ENCODE assay signal across 1 cellular context in the genomic region with DNA sequence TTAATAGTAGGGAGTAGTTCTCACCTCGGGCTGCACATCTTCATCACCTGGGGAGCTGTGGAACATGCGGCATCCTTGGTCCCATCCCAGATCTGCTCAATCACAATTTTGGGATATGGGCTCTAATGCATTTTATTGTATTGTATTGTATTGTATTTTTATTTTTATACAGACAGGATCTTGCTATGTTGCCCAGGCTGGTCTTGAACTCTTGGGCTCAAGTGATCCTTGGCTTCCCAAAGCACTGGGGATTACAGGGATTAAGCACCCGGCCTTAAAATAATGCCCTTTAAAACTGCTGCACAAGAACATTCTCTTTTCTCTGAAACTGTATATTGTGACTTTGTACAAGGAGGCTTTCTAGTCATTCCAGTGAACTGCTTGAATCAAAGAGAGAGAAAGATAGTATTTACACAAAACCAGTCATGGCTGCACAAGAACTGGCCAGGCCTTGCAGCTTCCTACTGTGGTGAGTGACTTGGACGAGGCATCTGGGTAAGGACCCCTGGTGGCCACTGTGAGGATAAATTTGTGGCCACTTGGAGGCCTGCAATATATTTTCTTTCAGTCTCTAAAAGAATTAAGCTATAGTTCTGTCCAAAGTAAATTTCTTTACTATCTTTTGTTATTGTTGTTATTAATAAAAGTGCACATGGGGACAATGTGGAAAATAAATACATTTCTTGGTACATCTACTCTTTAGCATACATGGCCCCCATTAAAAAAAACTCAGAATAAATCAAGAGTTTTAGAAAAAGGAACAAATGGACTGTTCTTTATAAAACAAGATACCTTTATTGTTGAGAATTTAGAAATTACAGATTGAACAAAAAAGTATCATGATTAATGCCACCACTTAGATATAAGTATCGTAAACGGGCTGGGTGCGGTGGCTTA.
A peak's percentile ranks its signal among the peaks of the same experiment; 100 is the strongest.
TF ChIP-seq lines count a peak whose summit lies in the region.

No MANE protein-coding gene starts in this region.

TF ChIP-seq in HepG2, 621 proteins besides CTCF, POLR2A, EP300 and RAD21 (continued from another document):
- TF ChIP-seq, protein P1, sequence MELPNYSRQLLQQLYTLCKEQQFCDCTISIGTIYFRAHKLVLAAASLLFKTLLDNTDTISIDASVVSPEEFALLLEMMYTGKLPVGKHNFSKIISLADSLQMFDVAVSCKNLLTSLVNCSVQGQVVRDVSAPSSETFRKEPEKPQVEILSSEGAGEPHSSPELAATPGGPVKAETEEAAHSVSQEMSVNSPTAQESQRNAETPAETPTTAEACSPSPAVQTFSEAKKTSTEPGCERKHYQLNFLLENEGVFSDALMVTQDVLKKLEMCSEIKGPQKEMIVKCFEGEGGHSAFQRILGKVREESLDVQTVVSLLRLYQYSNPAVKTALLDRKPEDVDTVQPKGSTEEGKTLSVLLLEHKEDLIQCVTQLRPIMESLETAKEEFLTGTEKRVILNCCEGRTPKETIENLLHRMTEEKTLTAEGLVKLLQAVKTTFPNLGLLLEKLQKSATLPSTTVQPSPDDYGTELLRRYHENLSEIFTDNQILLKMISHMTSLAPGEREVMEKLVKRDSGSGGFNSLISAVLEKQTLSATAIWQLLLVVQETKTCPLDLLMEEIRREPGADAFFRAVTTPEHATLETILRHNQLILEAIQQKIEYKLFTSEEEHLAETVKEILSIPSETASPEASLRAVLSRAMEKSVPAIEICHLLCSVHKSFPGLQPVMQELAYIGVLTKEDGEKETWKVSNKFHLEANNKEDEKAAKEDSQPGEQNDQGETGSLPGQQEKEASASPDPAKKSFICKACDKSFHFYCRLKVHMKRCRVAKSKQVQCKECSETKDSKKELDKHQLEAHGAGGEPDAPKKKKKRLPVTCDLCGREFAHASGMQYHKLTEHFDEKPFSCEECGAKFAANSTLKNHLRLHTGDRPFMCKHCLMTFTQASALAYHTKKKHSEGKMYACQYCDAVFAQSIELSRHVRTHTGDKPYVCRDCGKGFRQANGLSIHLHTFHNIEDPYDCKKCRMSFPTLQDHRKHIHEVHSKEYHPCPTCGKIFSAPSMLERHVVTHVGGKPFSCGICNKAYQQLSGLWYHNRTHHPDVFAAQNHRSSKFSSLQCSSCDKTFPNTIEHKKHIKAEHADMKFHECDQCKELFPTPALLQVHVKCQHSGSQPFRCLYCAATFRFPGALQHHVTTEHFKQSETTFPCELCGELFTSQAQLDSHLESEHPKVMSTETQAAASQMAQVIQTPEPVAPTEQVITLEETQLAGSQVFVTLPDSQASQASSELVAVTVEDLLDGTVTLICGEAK (IDR thresholded peaks at IDR 0.05), result no peak
- TF ChIP-seq, protein P1 (CRISPR knock-in tag; IDR thresholded peaks at IDR 0.05), result no peak
- no peak for TF ChIP-seq ARNTL (CRISPR knock-in tag; IDR thresholded peaks at IDR 0.05)
- TF ChIP-seq RARA (CRISPR knock-in tag; IDR thresholded peaks at IDR 0.05), result 0 out of 2 replicates have a peak, but pooled peaks have one; percentile 37
- TF ChIP-seq, protein P2, sequence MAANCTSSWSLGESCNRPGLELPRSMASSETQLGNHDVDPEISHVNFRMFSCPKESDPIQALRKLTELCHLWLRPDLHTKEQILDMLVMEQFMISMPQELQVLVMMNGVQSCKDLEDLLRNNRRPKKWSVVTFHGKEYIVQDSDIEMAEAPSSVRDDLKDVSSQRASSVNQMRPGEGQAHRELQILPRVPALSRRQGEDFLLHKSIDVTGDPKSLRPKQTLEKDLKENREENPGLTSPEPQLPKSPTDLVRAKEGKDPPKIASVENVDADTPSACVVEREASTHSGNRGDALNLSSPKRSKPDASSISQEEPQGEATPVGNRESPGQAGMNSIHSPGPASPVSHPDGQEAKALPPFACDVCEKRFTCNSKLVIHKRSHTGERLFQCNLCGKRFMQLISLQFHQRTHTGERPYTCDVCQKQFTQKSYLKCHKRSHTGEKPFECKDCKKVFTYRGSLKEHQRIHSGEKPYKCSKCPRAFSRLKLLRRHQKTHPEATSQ (CRISPR knock-in tag; IDR thresholded peaks at IDR 0.05; ENCODE audit: borderline replicate concordance), result 0 out of 2 replicates have a peak, but pooled peaks have one; percentile 18
- no peak for TF ChIP-seq ZNF747 (CRISPR knock-in tag; IDR thresholded peaks at IDR 0.05; ENCODE audit: borderline replicate concordance)
- no peak for TF ChIP-seq ZNF670 (CRISPR knock-in tag; IDR thresholded peaks at IDR 0.05; ENCODE audit: borderline replicate concordance)
- TF ChIP-seq, protein P3, sequence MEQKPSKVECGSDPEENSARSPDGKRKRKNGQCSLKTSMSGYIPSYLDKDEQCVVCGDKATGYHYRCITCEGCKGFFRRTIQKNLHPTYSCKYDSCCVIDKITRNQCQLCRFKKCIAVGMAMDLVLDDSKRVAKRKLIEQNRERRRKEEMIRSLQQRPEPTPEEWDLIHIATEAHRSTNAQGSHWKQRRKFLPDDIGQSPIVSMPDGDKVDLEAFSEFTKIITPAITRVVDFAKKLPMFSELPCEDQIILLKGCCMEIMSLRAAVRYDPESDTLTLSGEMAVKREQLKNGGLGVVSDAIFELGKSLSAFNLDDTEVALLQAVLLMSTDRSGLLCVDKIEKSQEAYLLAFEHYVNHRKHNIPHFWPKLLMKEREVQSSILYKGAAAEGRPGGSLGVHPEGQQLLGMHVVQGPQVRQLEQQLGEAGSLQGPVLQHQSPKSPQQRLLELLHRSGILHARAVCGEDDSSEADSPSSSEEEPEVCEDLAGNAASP (CRISPR knock-in tag; IDR thresholded peaks at IDR 0.05; ENCODE audit: borderline replicate concordance), result peak; percentile 61; the same call in 1 of the 2 replicates
- TF ChIP-seq PHF21A (CRISPR knock-in tag; IDR thresholded peaks at IDR 0.05), result 0 out of 2 replicates have a peak, but pooled peaks have one; percentile 31
- TF ChIP-seq MXD4 (CRISPR knock-in tag; IDR thresholded peaks at IDR 0.05), result no peak
